In genomic region chr3:128483657-128484403, GRCh38 we compare ENCODE assay signal across 9 cellular contexts. TPM values are rescaled to one million over a fixed set of nuclear protein-coding genes. Genes with fewer than 3 reads are reported as not detected.
DNase-seq lines count a peak whose midpoint lies in the region; ATAC-seq and TF ChIP-seq lines count a peak whose summit lies in the region.
"Had no signal": no experiment of that assay in that cellular context is flagged by ENCODE, and none has a peak within 500 bp of the region (broad histone marks: within the 10 kb centered on the region; RNA-seq: fewer than 3 reads in every experiment).

No MANE protein-coding gene starts in this region.

- no peak for ATAC-seq in CD8-positive, alpha-beta T cell
- ATAC-seq in heart right ventricle: no peak
- ATAC-seq in HG03457 (IDR thresholded peaks at IDR 0.05; ENCODE audit: unreplicated experiment): no peak
- ATAC-seq in HG02642 (IDR thresholded peaks at IDR 0.05; ENCODE audit: poor library complexity, unreplicated experiment): no peak

- no peaks in the 10 kb centered on the region for H3K36me3 Mint-ChIP-seq in CD8-positive, alpha-beta T cell
- peaks cover 0 to 4% (median 0%) of the 10 kb centered on the region in 3 donors for H3K36me3 Mint-ChIP-seq in immature natural killer cell

- H3K27ac ChIP-seq in CD8-positive, alpha-beta T cell (ENCODE audit: low read depth, low read length): no peak overlapping the region
- H3K27ac ChIP-seq in heart right ventricle (peak overlapping the region; percentile 8 to 98 (median 93)), WERI-Rb-1 (no peak overlapping the region)

- H3K27me3 ChIP-seq in CD8-positive, alpha-beta T cell (ENCODE audit: insufficient read depth, low read length): peaks cover 42% of the 10 kb centered on the region
- H3K27me3 ChIP-seq in heart right ventricle (peaks cover 0 to 96% (median 76%) of the 10 kb centered on the region in 7 donors), WERI-Rb-1 (ENCODE audit: insufficient read depth, low read depth, severe bottlenecking) (peaks cover 81% of the 10 kb centered on the region)

- POLR2A ChIA-PET in CD8-positive, alpha-beta T cell (lab: Charles Lee): no interaction called here

- no peaks in the 10 kb centered on the region for H3K9me3 Mint-ChIP-seq in CD8-positive, alpha-beta T cell
- H3K9me3 Mint-ChIP-seq in immature natural killer cell: peaks cover 0 to 2% (median 0%) of the 10 kb centered on the region in 6 donors

- WGBS in heart right ventricle, 2 donors: 21 to 25% methylated on average over 25 to 26 of the region's 26 CpGs

- peaks cover 35% of the 10 kb centered on the region for H3K4me1 ChIP-seq in CD8-positive, alpha-beta T cell (ENCODE audit: insufficient read depth, low read length)
- peaks cover 6 to 98% (median 69%) of the 10 kb centered on the region in 9 donors for H3K4me1 ChIP-seq in heart right ventricle

- no peak for DNase-seq in CD8-positive, alpha-beta T cell
- peak; percentile 59 for DNase-seq in OCI-M1 (lab: John Stamatoyannopoulos, UW)
- DNase-seq in heart right ventricle: no peak
- DNase-seq in retinal pigment epithelial cell (ENCODE audit: low read depth): no peak
- no peak for DNase-seq in immature natural killer cell
- no peak for DNase-seq in WERI-Rb-1
- DNase-seq: stimulated activated CD4-positive, alpha-beta T cell treated with anti-CD3 and anti-CD28 coated beads, Interleukin-1b, Interleukin-23, amount 100 ng/mL, for 48 hours had no signal

- no peaks in the 10 kb centered on the region for H3K36me3 ChIP-seq in CD8-positive, alpha-beta T cell (ENCODE audit: insufficient read depth, low read length)
- H3K36me3 ChIP-seq in heart right ventricle (peaks cover 0 to 29% (median 0%) of the 10 kb centered on the region in 9 donors), WERI-Rb-1 (no peaks in the 10 kb centered on the region)

- CTCF ChIA-PET in CD8-positive, alpha-beta T cell (lab: Charles Lee): interaction anchor here (1.0 to 1.2 kb wide), 2 partner anchors 13 to 16 kb away, joined by 4 to 5 read pairs; no protein-coding TSS in a partner anchor

- peak overlapping the region; percentile 23 for H3K4me3 ChIP-seq in CD8-positive, alpha-beta T cell (ENCODE audit: low read depth, low read length)
- peak overlapping the region; percentile 30 to 85 (median 67) for H3K4me3 ChIP-seq in heart right ventricle
- peak overlapping the region; percentile 84 for H3K4me3 ChIP-seq in retinal pigment epithelial cell (ENCODE audit: low read length)
- no peak overlapping the region for H3K4me3 ChIP-seq in WERI-Rb-1 (ENCODE audit: low read depth, low read length)

- H3K27ac Mint-ChIP-seq in CD8-positive, alpha-beta T cell: no peak overlapping the region
- no peak overlapping the region for H3K27ac Mint-ChIP-seq in immature natural killer cell

- H3K4me1 Mint-ChIP-seq in CD8-positive, alpha-beta T cell (ENCODE audit: low read depth): peaks cover 34% of the 10 kb centered on the region
- H3K4me1 Mint-ChIP-seq in immature natural killer cell: peaks cover 13 to 14% of the 10 kb centered on the region in 2 donors

- H3K4me3 Mint-ChIP-seq in CD8-positive, alpha-beta T cell: peak overlapping the region; percentile 72
- H3K4me3 Mint-ChIP-seq in immature natural killer cell: peak overlapping the region in 2 of 5 donors; percentile 58 to 61

- intact Hi-C loops in CD8-positive, alpha-beta T cell (cut with DNase I, micrococcal nuclease): no loop called here
- intact Hi-C loops in heart right ventricle (cut with DNase I): loop anchor here in 1 of 10 donors (5.0 kb wide), 1 partner anchor 93 kb away; no protein-coding TSS in a partner anchor

- no peak for TF ChIP-seq CTCF in CD8-positive, alpha-beta T cell (IDR thresholded peaks at IDR 0.05)
- TF ChIP-seq CTCF in heart right ventricle (IDR thresholded peaks at IDR 0.05) (no peak), retinal pigment epithelial cell (conservative IDR thresholded peaks at IDR 0.05; ENCODE audit: low read depth, low read length) (no peak), WERI-Rb-1 (IDR thresholded peaks at IDR 0.05; ENCODE audit: low read depth, low read length) (no peak)

- H3K27me3 Mint-ChIP-seq in CD8-positive, alpha-beta T cell (ENCODE audit: low read depth): peaks cover 64% of the 10 kb centered on the region
- H3K27me3 Mint-ChIP-seq in immature natural killer cell (ENCODE audit: low read depth in 3 of 3): peaks cover 24 to 42% (median 30%) of the 10 kb centered on the region in 3 donors

- no peaks in the 10 kb centered on the region for H3K9me3 ChIP-seq in CD8-positive, alpha-beta T cell (ENCODE audit: low read length)
- no peaks in the 10 kb centered on the region for H3K9me3 ChIP-seq in heart right ventricle
- no peaks in the 10 kb centered on the region for H3K9me3 ChIP-seq in WERI-Rb-1 (ENCODE audit: severe bottlenecking)

RNA-seq across cellular contexts. Expression of gene GATA2, which starts 9.2 kb away (rescaled TPM):
- total RNA-seq in CD8-positive, alpha-beta T cell: under 1 TPM; 0.27 to 0.39 TPM
- 10 to 100 TPM in 7 of 10 donors, 1 to 10 TPM in 3; 6.8 to 21.4 (median 10.7) TPM for total RNA-seq in heart right ventricle
- polyA plus RNA-seq in heart right ventricle (10 to 100 TPM; 16.0 to 29.8 TPM), immature natural killer cell (under 1 TPM in 1 of 3 donors, not detected in 2; 0.35 TPM)

RNA-seq across cellular contexts. Expression of gene DNAJB8, which starts 17.1 kb away (rescaled TPM):
- not detected for total RNA-seq in CD8-positive, alpha-beta T cell
- total RNA-seq in heart right ventricle: not detected
- polyA plus RNA-seq in heart right ventricle (not detected), immature natural killer cell (not detected)

Comparison
In these comparisons a context has a peak if more than half of its experiments do, and no peak if none do; other contexts are left out.
1. H3K27ac ChIP-seq: peak in heart right ventricle (10 of 10); none in CD8-positive, alpha-beta T cell (single experiment) and WERI-Rb-1 (single experiment).
2. RNA of gene GATA2, which starts 9.2 kb away (total RNA-seq): 6.8 to 21.4 TPM in heart right ventricle; 0.27 to 0.39 TPM in CD8-positive, alpha-beta T cell; every median in the first group is over 4 times any median in the second.